20 cellular contexts compared by ENCODE assay signal in genomic region chr16:8967437-8967821, GRCh38. TPM values are rescaled to one million over a fixed set of nuclear protein-coding genes. Genes with fewer than 3 reads are reported as not detected.
DNase-seq lines count a peak whose midpoint lies in the region; ATAC-seq, FAIRE-seq and TF ChIP-seq lines count a peak whose summit lies in the region.
"Had no signal": no experiment of that assay in that cellular context is flagged by ENCODE, and none has a peak within 500 bp of the region (broad histone marks: within the 10 kb centered on the region; RNA-seq: fewer than 3 reads in every experiment).

No MANE protein-coding gene starts in this region.

- H3K27me3 Mint-ChIP-seq in stimulated activated memory B cell treated with anti-CD40 and anti-IgM and Interleukin-4, amounts not matched to agents 10 μg/mL and 1 μg/mL and 100 μg/mL, for 72 hours = no peaks in the 10 kb centered on the region

- H3K4me2 ChIP-seq in A549 = peak overlapping the region; percentile 39; the same call in 1 of the 3 replicates
- H3K4me2 ChIP-seq in IMR-90 (ENCODE audit: low read depth, low read length) = no peak overlapping the region

- no peak overlapping the region for H2BK120ac ChIP-seq in IMR-90 (ENCODE audit: low read depth, low read length)

- H3K4me1 Mint-ChIP-seq in stimulated activated memory B cell treated with anti-CD40 and anti-IgM and Interleukin-4, amounts not matched to agents 10 μg/mL and 1 μg/mL and 100 μg/mL, for 72 hours = peaks cover 5% of the 10 kb centered on the region

- intact Hi-C loops in IMR-90 (cut with micrococcal nuclease) (loop anchor here (5.0 kb wide), 1 partner anchor 40 kb away; no protein-coding TSS in a partner anchor), colonic mucosa (cut with DNase I) (no loop called here), left colon (cut with DNase I, micrococcal nuclease) (no loop called here), mucosa of descending colon (cut with DNase I, micrococcal nuclease) (no loop called here)

- no peaks in the 10 kb centered on the region for H3K9me3 ChIP-seq in A549
- H3K9me3 ChIP-seq in IMR-90 (ENCODE audit: control insufficient read depth, insufficient read depth, low read length) = no peaks in the 10 kb centered on the region
- H3K9me3 ChIP-seq in colonic mucosa = no peaks in the 10 kb centered on the region
- no peaks in the 10 kb centered on the region for H3K9me3 ChIP-seq in mucosa of descending colon
- H3K9me3 ChIP-seq: Caco-2, SJCRH30 had no signal

- H3K18ac ChIP-seq in IMR-90 (ENCODE audit: low read depth, low read length) = no peak overlapping the region

- no peaks in the 10 kb centered on the region for H3K9me3 Mint-ChIP-seq in stimulated activated memory B cell treated with anti-CD40 and anti-IgM and Interleukin-4, amounts not matched to agents 10 μg/mL and 1 μg/mL and 100 μg/mL, for 72 hours

- no peak overlapping the region for H4K5ac ChIP-seq in IMR-90 (ENCODE audit: low read depth, low read length)

- no peak for TF ChIP-seq CTCF in A549 (IDR thresholded peaks at IDR 0.05)
- TF ChIP-seq CTCF in IMR-90 (conservative IDR thresholded peaks at IDR 0.05; ENCODE audit: low read depth, low read length) = no peak
- TF ChIP-seq CTCF in colonic mucosa (IDR thresholded peaks at IDR 0.05) = no peak
- TF ChIP-seq CTCF in mucosa of descending colon (IDR thresholded peaks at IDR 0.05) = no peak

- no peak for FAIRE-seq in A549 (lab: Jason Lieb, UNC)
- FAIRE-seq: GM12878 had no signal

- no peak overlapping the region for H4K91ac ChIP-seq in IMR-90 (ENCODE audit: insufficient read depth, low read depth, low read length)

- in situ Hi-C loops in IMR-90 (cut with MboI; ENCODE audit: low sequenced_read_pairs) = loop anchor here (10.0 kb wide), 1 partner anchor 127 kb away; the partner anchor contains the start of gene HAPSTR1

- H2AK5ac ChIP-seq in IMR-90 (ENCODE audit: low read depth, low read length) = no peak overlapping the region

- H3K9ac ChIP-seq in IMR-90 (ENCODE audit: low read depth, low read length) = no peak overlapping the region
- H3K9ac ChIP-seq in colonic mucosa (ENCODE audit: low read depth in 2 of 2, low read length in 2 of 2) = no peak overlapping the region

- TF ChIP-seq EP300 in A549 (IDR thresholded peaks at IDR 0.05) = no peak

- H3K4me3 ChIP-seq in A549 = no peak overlapping the region
- no peak overlapping the region for H3K4me3 ChIP-seq in IMR-90 (ENCODE audit: insufficient read depth, low read depth, low read length)
- H3K4me3 ChIP-seq in colonic mucosa = no peak overlapping the region
- no peak overlapping the region for H3K4me3 ChIP-seq in mucosa of descending colon
- H3K4me3 ChIP-seq: GM12878, SJCRH30 had no signal

- TF ChIP-seq POLR2A in A549 (IDR thresholded peaks at IDR 0.05; ENCODE audit: low read length) (no peak), IMR-90 (IDR thresholded peaks at IDR 0.05; ENCODE audit: low read depth, low read length) (no peak)

- peaks cover 1% of the 10 kb centered on the region for H3K36me3 Mint-ChIP-seq in stimulated activated memory B cell treated with anti-CD40 and anti-IgM and Interleukin-4, amounts not matched to agents 10 μg/mL and 1 μg/mL and 100 μg/mL, for 72 hours

- dilution Hi-C loops in IMR-90 (cut with HindIII; ENCODE audit: low sequenced_read_pairs, unreplicated experiment) = no loop called here

- H3K27me3 ChIP-seq in IMR-90 (ENCODE audit: control insufficient read depth, insufficient read depth, low read length) (no peaks in the 10 kb centered on the region), colonic mucosa (no peaks in the 10 kb centered on the region)
- H3K27me3 ChIP-seq: SJCRH30 had no signal

- BruUV-seq in IMR-90 (replicated peaks; lab: Mats Ljungman, UMichigan) = no TSS peak

- peaks cover 12% of the 10 kb centered on the region; the same call in 2 of the 3 replicates for H3K4me1 ChIP-seq in A549
- H3K4me1 ChIP-seq in IMR-90 (ENCODE audit: control insufficient read depth, insufficient read depth, low read length) = no peaks in the 10 kb centered on the region; the same call in none of the 2 replicates
- H3K4me1 ChIP-seq in colonic mucosa = no peaks in the 10 kb centered on the region
- peaks cover 18% of the 10 kb centered on the region for H3K4me1 ChIP-seq in mucosa of descending colon (ENCODE audit: low read depth)
- H3K4me1 ChIP-seq: Caco-2, SJCRH30 had no signal

- no peak overlapping the region for H3K14ac ChIP-seq in IMR-90 (replicated peaks; ENCODE audit: low read depth, low read length)

- H3K56ac ChIP-seq in IMR-90 (ENCODE audit: extremely low read depth, insufficient read depth, low read length) = no peak overlapping the region

- CTCF ChIA-PET in A549 (lab: Yijun Ruan, JAX) = interaction anchor here (0.7 to 2.9 kb wide), 3 partner anchors 41 to 313 kb away, joined by 3 to 10 read pairs (median 7); partner anchors contain the start of gene HAPSTR1
- CTCF ChIA-PET in IMR-90 (lab: Yijun Ruan, JAX) = interaction anchor here (0.5 to 1.2 kb wide), 3 partner anchors 27 to 78 kb away, joined by 4 to 7 read pairs (median 4); no protein-coding TSS in a partner anchor

- H3K4ac ChIP-seq in IMR-90 (ENCODE audit: low read depth, low read length) = no peak overlapping the region

- H2BK5ac ChIP-seq in IMR-90 (ENCODE audit: low read depth, low read length, poor library complexity, severe bottlenecking) = no peak overlapping the region

- no peak overlapping the region for H2AFZ ChIP-seq in IMR-90 (replicated peaks; ENCODE audit: low read length, poor library complexity)

- no peak overlapping the region for H4K8ac ChIP-seq in IMR-90 (ENCODE audit: low read depth in 2 of 2, low read length in 2 of 2)

- H4K20me1 ChIP-seq in IMR-90 (ENCODE audit: insufficient read depth, low read length) = peaks cover 3% of the 10 kb centered on the region

- peaks cover 0 to 7% of the 10 kb centered on the region in 2 experiments; a peak in 1 of 4 replicates for H3K79me1 ChIP-seq in IMR-90 (ENCODE audit: low read depth in 1 of 2, low read length in 2 of 2)

- no peak overlapping the region for H3K23ac ChIP-seq in IMR-90 (ENCODE audit: low read depth, low read length)

- H3K9me1 ChIP-seq in IMR-90 (ENCODE audit: insufficient read depth, low read length) = no peaks in the 10 kb centered on the region

- no peak for ATAC-seq in A549
- no peak for ATAC-seq in IMR-90 (ENCODE audit: low read depth)
- peak; percentile 6 for ATAC-seq in left colon
- ATAC-seq in HG02885 (IDR thresholded peaks at IDR 0.05; ENCODE audit: poor library complexity, unreplicated experiment) = no peak
- ATAC-seq in stimulated activated memory B cell treated with anti-CD40 and anti-IgM and Interleukin-4, amounts not matched to agents 10 μg/mL and 1 μg/mL and 100 μg/mL, for 72 hours = no peak
- ATAC-seq in mucosa of descending colon = no peak
- ATAC-seq: GM12878 had no signal

- H3K4me3 Mint-ChIP-seq in stimulated activated memory B cell treated with anti-CD40 and anti-IgM and Interleukin-4, amounts not matched to agents 10 μg/mL and 1 μg/mL and 100 μg/mL, for 72 hours = no peak overlapping the region

- TF ChIP-seq RAD21 in A549 (conservative IDR thresholded peaks at IDR 0.05 in 1 of 2, IDR thresholded peaks at IDR 0.05 in 1 of 2) (no peak), IMR-90 (IDR thresholded peaks at IDR 0.05; ENCODE audit: low read length) (no peak)

- POLR2A ChIA-PET in A549 (lab: Yijun Ruan, JAX) = interaction anchor here (0.7 kb wide), 1 partner anchor 1777 kb away, joined by 3 read pairs; no protein-coding TSS in a partner anchor
- POLR2A ChIA-PET in IMR-90 (lab: Charles Lee; ENCODE audit: unreplicated experiment) = interaction anchor here (0.6 to 0.7 kb wide), 2 partner anchors 42 to 102 kb away, joined by 4 to 6 read pairs; no protein-coding TSS in a partner anchor

- H3K27ac ChIP-seq in A549 (peak overlapping the region in 1 of 2 experiments; percentile 74; a peak in 3 of 6 replicates), IMR-90 (ENCODE audit: insufficient read depth, low read length) (no peak overlapping the region), colonic mucosa (peak overlapping the region; percentile 24)
- H3K27ac ChIP-seq: RWPE1, SJCRH30 had no signal

- DNase-seq in A549 (ENCODE audit: low read depth in 1 of 2, low spot score in 1 of 2) = no peak
- no peak for DNase-seq in IMR-90
- DNase-seq in colonic mucosa = no peak
- DNase-seq in left colon = no peak
- DNase-seq in mucosa of descending colon = no peak
- DNase-seq in DMS114 treated with DMSO at 0.1 percent for 48 hours (lab: John Stamatoyannopoulos, UW; ENCODE audit: unreplicated experiment) = no peak
- DNase-seq: 8988T, Caco-2, DMS53, NCI-H1417, NCI-H1930, NCI-H2171, NCI-H446 treated with DMSO at 0.1 percent for 48 hours, NCI-H774, SJCRH30, SW 1271 had no signal

- H3K36me3 ChIP-seq in IMR-90 (ENCODE audit: control insufficient read depth, insufficient read depth, low read length) (no peaks in the 10 kb centered on the region), colonic mucosa (no peaks in the 10 kb centered on the region), mucosa of descending colon (ENCODE audit: low read depth) (no peaks in the 10 kb centered on the region)
- H3K36me3 ChIP-seq: SJCRH30 had no signal

- 76% methylated on average over 3 of the region's 3 CpGs for WGBS in A549 (ENCODE audit: missing lambda C conversion rate)
- no CpG with 5 or more reads among the region's 3 CpGs for WGBS in IMR-90 (ENCODE audit: extremely low coverage in 2 of 2, insufficient read length in 1 of 2), 2 experiments

- H2BK20ac ChIP-seq in IMR-90 (ENCODE audit: low read depth, low read length) = no peak overlapping the region

- H2BK15ac ChIP-seq in IMR-90 (ENCODE audit: low read depth, low read length) = no peak overlapping the region

- no peak overlapping the region for H3K27ac Mint-ChIP-seq in stimulated activated memory B cell treated with anti-CD40 and anti-IgM and Interleukin-4, amounts not matched to agents 10 μg/mL and 1 μg/mL and 100 μg/mL, for 72 hours

- no peak overlapping the region for H2AK9ac ChIP-seq in IMR-90 (replicated peaks; ENCODE audit: low read depth, low read length, poor library complexity)

TF ChIP-seq in A549, 52 proteins besides CTCF, POLR2A, EP300 and RAD21 (continues in another document):
- no peak for TF ChIP-seq ZC3H11A (IDR thresholded peaks at IDR 0.05)

TF ChIP-seq in IMR-90, 13 proteins besides CTCF, POLR2A, EP300 and RAD21 (continues in another document):
- TF ChIP-seq CHD1 (IDR thresholded peaks at IDR 0.05; ENCODE audit: low read depth, low read length) = no peak
- TF ChIP-seq SMC3 (IDR thresholded peaks at IDR 0.05; ENCODE audit: low read depth, low read length) = no peak
- no peak for TF ChIP-seq RCOR1 (IDR thresholded peaks at IDR 0.05; ENCODE audit: insufficient replicate concordance, low read length)

RNA-seq across cellular contexts. Expression of gene USP7, which starts 3.7 kb away (rescaled TPM):
- 39.6 and 78.6 TPM in 2 replicates for polyA plus RNA-seq in A549 (2011; rRNA removed)
- 9.1 and 9.3 TPM in 2 replicates for polyA plus RNA-seq in A549 (2012; cell fraction: cytosol; rRNA removed)
- polyA plus RNA-seq in A549 (2012; cell fraction: nucleus; rRNA removed) = 12.8 and 27.0 TPM in 2 replicates
- polyA plus RNA-seq in A549 (2017; fragmentation: RNase III; extraction: RNeasy Plus Mini Kit Qiagen cat#74134 plus additional on column Dnase treatment) = 65.7 to 66.6 TPM (median 65.9 TPM) in 3 replicates
- polyA minus RNA-seq in A549 (2011; rRNA and poly(A)+ RNA removed) = 122 and 194 TPM in 2 replicates
- total RNA-seq in IMR-90 (2012; rRNA removed) = 28.3 and 45.8 TPM in 2 replicates
- 13.9 and 17.8 TPM in 2 replicates for polyA plus RNA-seq in IMR-90 (2012; rRNA removed)
- 3.1 and 3.8 TPM in 2 replicates for polyA plus RNA-seq in IMR-90 (2012; cell fraction: cytosol; rRNA removed)
- polyA plus RNA-seq in IMR-90 (2012; cell fraction: nucleus; rRNA removed; ENCODE audit: low replicate concordance) = 10.5 and 40.9 TPM in 2 replicates
- total RNA-seq in colonic mucosa = 100 to 1,000 TPM; 147 to 176 TPM
- 100 to 1,000 TPM; 119 to 123 TPM for total RNA-seq in left colon
- total RNA-seq in mucosa of descending colon = 100 to 1,000 TPM; 125 to 144 (median 130) TPM
